ENCODE assay signal across 1 cellular context in genomic region chr9:62803099-62803498, GRCh38.
A peak's percentile ranks its signal among the peaks of the same experiment; 100 is the strongest.
TF ChIP-seq lines count a peak whose summit lies in the region.

No MANE protein-coding gene starts in this region.

TF ChIP-seq in GM12878, 131 proteins besides CTCF, POLR2A, EP300 and RAD21:
- TF ChIP-seq RAD51 (IDR thresholded peaks at IDR 0.05) = 0 out of 2 replicates have a peak, but pooled peaks have one; percentile 10
- 0 out of 2 replicates have a peak, but pooled peaks have one; percentile 78 for TF ChIP-seq PAX8 (IDR thresholded peaks at IDR 0.05)
